7 cellular contexts compared by ENCODE assay signal in genomic region chr10:55410415-55410885, GRCh38.
A peak's percentile ranks its signal among the peaks of the same experiment; 100 is the strongest.
DNase-seq lines count a peak whose midpoint lies in the region; ATAC-seq and TF ChIP-seq lines count a peak whose summit lies in the region.

No MANE protein-coding gene starts in this region.

- peak; percentile 22 for TF ChIP-seq CTCF in type B pancreatic cell (conservative IDR thresholded peaks at IDR 0.05)

- H3K4me1 Mint-ChIP-seq in type B pancreatic cell (ENCODE audit: unreplicated experiment) = peaks cover 5% of the 10 kb centered on the region
- no peaks in the 10 kb centered on the region for H3K4me1 Mint-ChIP-seq in activated naive CD8-positive, alpha-beta T cell treated with anti-CD3 and anti-CD28 coated beads, Interleukin-2, amount 50 U/mL, for 24 hours

- no peak overlapping the region for H3K4me3 Mint-ChIP-seq in type B pancreatic cell
- no peak overlapping the region for H3K4me3 Mint-ChIP-seq in activated naive CD8-positive, alpha-beta T cell treated with anti-CD3 and anti-CD28 coated beads, Interleukin-2, amount 50 U/mL, for 24 hours

- DNase-seq in NCI-H146 treated with DMSO at 0.1 percent for 48 hours (lab: John Stamatoyannopoulos, UW; ENCODE audit: unreplicated experiment) = peak; percentile 96
- DNase-seq in anterior cingulate cortex (lab: John Stamatoyannopoulos, UW) = peak in 56 of 58 donors; percentile 2 to 86 (median 43)
- peak; percentile 51 for DNase-seq in iPS-NIHi11 (ENCODE audit: low spot score)
- DNase-seq in type B pancreatic cell (ENCODE audit: extremely low spot score, unreplicated experiment) = no peak
- no peak for DNase-seq in activated CD4-positive, CD25-positive, alpha-beta regulatory T cell treated with anti-CD3 and anti-CD28 coated beads, Interleukin-2, amount 50 U/mL, for 72 hours
- DNase-seq in ACHN = no peak
- no peak for DNase-seq in activated naive CD8-positive, alpha-beta T cell treated with anti-CD3 and anti-CD28 coated beads, Interleukin-2, amount 50 U/mL, for 24 hours

- in situ Hi-C loops in ACHN (cut with HindIII; ENCODE audit: low pct_ligation_motif_present, low pct_unique_long_range_greater_than_20kb, low sequenced_read_pairs) = no loop called here

- no peak for ATAC-seq in activated naive CD8-positive, alpha-beta T cell treated with anti-CD3 and anti-CD28 coated beads, Interleukin-2, amount 50 U/mL, for 24 hours

- no peaks in the 10 kb centered on the region for H3K27me3 Mint-ChIP-seq in type B pancreatic cell
- no peaks in the 10 kb centered on the region for H3K27me3 Mint-ChIP-seq in activated naive CD8-positive, alpha-beta T cell treated with anti-CD3 and anti-CD28 coated beads, Interleukin-2, amount 50 U/mL, for 24 hours

- no peaks in the 10 kb centered on the region for H3K9me3 Mint-ChIP-seq in type B pancreatic cell
- H3K9me3 Mint-ChIP-seq in activated naive CD8-positive, alpha-beta T cell treated with anti-CD3 and anti-CD28 coated beads, Interleukin-2, amount 50 U/mL, for 24 hours = peaks cover 4% of the 10 kb centered on the region

- H3K27ac Mint-ChIP-seq in type B pancreatic cell = peak overlapping the region; percentile 55
- H3K27ac Mint-ChIP-seq in activated naive CD8-positive, alpha-beta T cell treated with anti-CD3 and anti-CD28 coated beads, Interleukin-2, amount 50 U/mL, for 24 hours = no peak overlapping the region

- H3K36me3 Mint-ChIP-seq in type B pancreatic cell = no peaks in the 10 kb centered on the region
- no peaks in the 10 kb centered on the region for H3K36me3 Mint-ChIP-seq in activated naive CD8-positive, alpha-beta T cell treated with anti-CD3 and anti-CD28 coated beads, Interleukin-2, amount 50 U/mL, for 24 hours (ENCODE audit: low read depth)

Comparison
In these comparisons a context has a peak if more than half of its experiments do, and no peak if none do; other contexts are left out.
1. DNase-seq: peak in NCI-H146 treated with DMSO at 0.1 percent for 48 hours (single experiment), anterior cingulate cortex (56 of 58) and iPS-NIHi11 (single experiment); none in type B pancreatic cell (single experiment), activated CD4-positive, CD25-positive, alpha-beta regulatory T cell treated with anti-CD3 and anti-CD28 coated beads, Interleukin-2, amount 50 U/mL, for 72 hours (single experiment), ACHN (single experiment) and activated naive CD8-positive, alpha-beta T cell treated with anti-CD3 and anti-CD28 coated beads, Interleukin-2, amount 50 U/mL, for 24 hours (single experiment).